35 cellular contexts compared by ENCODE assay signal in genomic region chr1:180845352-180845751, GRCh38.
"Had no signal": no experiment of that assay in that cellular context is flagged by ENCODE, and none has a peak within 500 bp of the region (broad histone marks: within the 10 kb centered on the region; RNA-seq: fewer than 3 reads in every experiment).

No MANE protein-coding gene starts in this region.

- H3K9ac ChIP-seq: KMS-11 had no signal

- H3K4me2 ChIP-seq: KMS-11 had no signal

- H3K4me3 ChIP-seq: MG63 had no signal

- H3K36me3 ChIP-seq: MG63 had no signal

- H3K9me3 ChIP-seq: MG63 had no signal

- DNase-seq: Karpas-422, Kasumi-1, KG1, MG63, MM.1S, MV-4-11, NCI-H1048, NCI-H1092, NCI-H1092 treated with DMSO at 0.1 percent for 48 hours, NCI-H1105, NCI-H1105 treated with DMSO at 0.1 percent for 48 hours, NCI-H1417, NCI-H1417 treated with DMSO at 0.1 percent for 48 hours, NCI-H1436, NCI-H1436 treated with DMSO at 0.1 percent for 48 hours, NCI-H146, NCI-H1694, NCI-H1694 treated with DMSO at 0.1 percent for 48 hours, NCI-H187, NCI-H187 treated with DMSO at 0.1 percent for 48 hours, NCI-H1930, NCI-H2029, NCI-H2029 treated with DMSO at 0.1 percent for 48 hours, NCI-H2081, NCI-H2081 treated with DMSO at 0.1 percent for 48 hours, NCI-H2107, NCI-H2171, NCI-H2171 treated with DMSO at 0.1 percent for 48 hours, NCI-H2227 treated with DMSO at 0.1 percent for 48 hours, NCI-H226, NCI-H345, NCI-H446, NCI-H446 treated with DMSO at 0.1 percent for 48 hours, NCI-H510A had no signal

- H3K27me3 ChIP-seq: MG63 had no signal

- H3K27ac ChIP-seq: KMS-11 had no signal
